Comparison of ENCODE assay signal across 18 cellular contexts in the genomic region with DNA sequence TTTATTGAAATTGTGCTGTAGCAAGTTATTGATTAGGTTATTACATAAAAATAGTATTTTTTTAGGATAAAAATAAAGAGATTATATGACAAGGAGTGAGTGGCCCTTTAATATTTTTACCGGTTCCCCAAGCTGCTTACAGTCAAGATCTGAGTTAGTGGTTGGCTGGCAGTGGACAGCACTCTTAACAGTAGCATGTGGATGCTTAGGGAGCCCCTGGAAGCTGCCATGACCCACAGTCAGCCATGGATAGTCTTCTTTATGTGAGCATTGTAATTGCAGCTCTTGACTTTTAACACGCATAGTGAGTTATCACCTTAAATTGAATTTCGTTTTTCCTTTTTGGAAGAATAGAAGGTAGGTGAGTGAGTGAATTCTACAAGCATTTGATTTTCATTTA.
"Had no signal": no experiment of that assay in that cellular context is flagged by ENCODE, and none has a peak within 500 bp of the region (broad histone marks: within the 10 kb centered on the region; RNA-seq: fewer than 3 reads in every experiment).

No MANE protein-coding gene starts in this region.

- H3K36me3 ChIP-seq: breast epithelium, esophagus muscularis mucosa, heart right ventricle, neural progenitor cell, WERI-Rb-1 had no signal

- H3K27ac ChIP-seq: breast epithelium, dorsolateral prefrontal cortex, esophagus muscularis mucosa, neural progenitor cell, WERI-Rb-1 had no signal

- H3K4me2 ChIP-seq: neural progenitor cell had no signal

- H3K9me3 ChIP-seq: breast epithelium, esophagus muscularis mucosa, heart right ventricle had no signal

- ATAC-seq: activated CD4-positive, alpha-beta T cell treated with anti-CD3 and anti-CD28 coated beads for 36 hours; activated T-cell treated with anti-CD3 and anti-CD28 coated beads, Interleukin-2, amount 50 U/mL, for 72 hours; stimulated activated memory B cell treated with anti-CD40 and anti-IgM and Interleukin-4, amounts not matched to agents 10 μg/mL and 1 μg/mL and 100 μg/mL, for 72 hours had no signal

- H2AFZ ChIP-seq: neural progenitor cell had no signal

- H3K4me3 ChIP-seq: breast epithelium, dorsolateral prefrontal cortex, esophagus muscularis mucosa, heart right ventricle, neural progenitor cell had no signal

- H3K27me3 ChIP-seq: breast epithelium, dorsolateral prefrontal cortex, esophagus muscularis mucosa, heart right ventricle, neural progenitor cell had no signal

- H3K9ac ChIP-seq: neural progenitor cell had no signal

- H3K4me1 ChIP-seq: breast epithelium, neural progenitor cell had no signal

- DNase-seq: activated CD4-positive, alpha-beta T cell treated with anti-CD3 and anti-CD28 coated beads for 36 hours; activated CD8-positive, alpha-beta memory T cell treated with anti-CD3 and anti-CD28 coated beads, Interleukin-2, amount 50 U/mL, for 4 hours; activated CD8-positive, alpha-beta T cell treated with anti-CD3 and anti-CD28 coated beads for 36 hours; activated gamma-delta T cell treated with Interleukin-2 at 50 U/mL for 16 hours; activated naive CD8-positive, alpha-beta T cell treated with anti-CD3 and anti-CD28 coated beads for 36 hours; activated T-cell treated with anti-CD3 and anti-CD28 coated beads, Interleukin-2, amount 50 U/mL, for 72 hours; aorta; dorsolateral prefrontal cortex; foreskin melanocyte; heart right ventricle; right cardiac atrium; substantia nigra; T-helper 9 cell; WERI-Rb-1 had no signal
